Comparison of ENCODE assay signal across 8 cellular contexts in the genomic region with DNA sequence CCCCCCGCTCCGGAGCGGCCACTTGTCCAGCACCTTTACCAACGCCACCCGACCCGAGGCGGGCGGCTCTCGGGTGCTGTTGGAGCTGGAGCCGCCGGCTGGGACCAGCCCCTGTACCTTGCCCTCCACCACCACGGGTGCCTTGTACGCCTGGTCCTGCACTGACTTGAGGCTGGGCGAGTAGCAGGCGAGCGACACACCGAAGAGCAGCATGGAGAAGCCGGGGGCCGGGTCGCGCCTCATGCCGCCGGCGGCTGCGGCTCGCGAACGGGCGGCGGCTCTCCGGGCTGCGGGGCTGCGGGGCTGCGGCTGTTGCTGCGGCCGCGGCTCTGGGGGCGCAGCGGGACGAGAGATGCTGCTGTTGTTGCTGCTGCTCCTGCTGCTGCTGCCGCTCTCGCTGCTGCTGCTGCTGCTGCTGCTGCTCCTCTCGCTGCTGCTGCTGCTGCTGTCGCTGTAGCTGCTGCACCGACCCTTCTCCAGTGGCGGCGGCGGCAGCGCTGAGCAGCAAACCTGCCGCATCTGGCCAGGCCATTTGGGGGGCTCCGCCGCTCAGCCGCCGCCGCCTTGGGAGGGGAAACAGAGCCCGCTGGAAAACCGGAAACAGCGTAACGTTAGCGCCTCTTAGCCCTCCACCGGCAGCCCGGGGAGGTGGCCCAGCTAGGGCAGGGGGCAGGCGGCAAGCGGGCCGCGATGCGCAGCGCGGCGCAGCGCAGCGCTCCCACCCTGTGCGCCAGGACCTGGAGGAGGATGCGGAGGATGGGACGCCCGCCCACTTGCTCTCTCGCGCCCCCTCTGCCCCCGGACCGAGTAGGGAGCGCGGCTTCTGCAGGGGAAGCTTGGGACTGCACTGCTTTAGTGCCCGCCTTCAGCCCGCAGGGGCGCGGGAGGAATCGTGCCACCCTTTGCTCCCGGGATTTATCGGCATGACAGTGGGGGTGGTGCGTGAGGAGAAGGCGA. TPM values are rescaled to one million over a fixed set of nuclear protein-coding genes. Genes with fewer than 3 reads are reported as not detected.
A peak's percentile ranks its signal among the peaks of the same experiment; 100 is the strongest.
DNase-seq lines count a peak whose midpoint lies in the region; ATAC-seq, FAIRE-seq and TF ChIP-seq lines count a peak whose summit lies in the region.

A gene (minus strand): TSS at position 749 of the 957 bp plus-strand sequence.

- peak within 1 kb of the TSS; percentile 70 to 93 for H3K4me3 Mint-ChIP-seq in CD14-positive monocyte
- peak within 1 kb of the TSS; percentile 83 for H3K4me3 Mint-ChIP-seq in type B pancreatic cell

- H3K27me3 Mint-ChIP-seq in CD14-positive monocyte (ENCODE audit: low read depth in 3 of 3) (peaks cover 56 to 84% (median 76%) of the 10 kb centered on the region in 3 donors), type B pancreatic cell (peaks cover 77% of the 10 kb centered on the region)

- peak within 1 kb of the TSS; percentile 100 for H2AFZ ChIP-seq in neuronal stem cell (ENCODE audit: low read length)

- H2BK15ac ChIP-seq in neuronal stem cell (ENCODE audit: low read length) = peak within 1 kb of the TSS; percentile 75

- no peak within 1 kb of the TSS for H3K27ac Mint-ChIP-seq in CD14-positive monocyte
- H3K27ac Mint-ChIP-seq in type B pancreatic cell = no peak within 1 kb of the TSS

- no peaks in the 10 kb centered on the region for H3K36me3 ChIP-seq in neuronal stem cell (replicated peaks in 1 of 2; ENCODE audit: control insufficient read depth in 2 of 2, insufficient read depth in 2 of 2, low read length in 2 of 2)

- H3K9me3 Mint-ChIP-seq in CD14-positive monocyte (peaks cover 0 to 9% (median 3%) of the 10 kb centered on the region in 7 donors), type B pancreatic cell (no peaks in the 10 kb centered on the region)

- intact Hi-C loops in CD14-positive monocyte (cut with micrococcal nuclease) = no loop called here

- no peak for FAIRE-seq in RCC 7860 (lab: Jason Lieb, UNC)

- no peak within 1 kb of the TSS for H4K91ac ChIP-seq in neuronal stem cell (ENCODE audit: low read depth, low read length, poor library complexity)

- peak within 1 kb of the TSS; percentile 93 for H3K18ac ChIP-seq in neuronal stem cell (ENCODE audit: low read length)

- H3K79me1 ChIP-seq in neuronal stem cell (ENCODE audit: low read depth, low read length) = no peaks in the 10 kb centered on the region

- H3K4me3 ChIP-seq in neuronal stem cell (ENCODE audit: low read length in 2 of 2) = peak within 1 kb of the TSS; percentile 53 to 76

- H3K4ac ChIP-seq in neuronal stem cell (ENCODE audit: low read length) = no peak within 1 kb of the TSS

- ATAC-seq in GM19351 (IDR thresholded peaks at IDR 0.05; ENCODE audit: unreplicated experiment) (peak; percentile 67), HG03460 (IDR thresholded peaks at IDR 0.05; ENCODE audit: unreplicated experiment) (peak; percentile 64)

- peaks cover 12 to 68% (median 52%) of the 10 kb centered on the region in 3 experiments for H3K27me3 ChIP-seq in neuronal stem cell (ENCODE audit: control insufficient read depth in 3 of 3, insufficient read depth in 3 of 3, low read depth in 1 of 3, low read length in 3 of 3)

- peak within 1 kb of the TSS; percentile 91 for H3K9ac ChIP-seq in neuronal stem cell (ENCODE audit: low read depth, low read length, poor library complexity)

- H3K4me2 ChIP-seq in neuronal stem cell (ENCODE audit: insufficient read depth, low read length, poor library complexity, severe bottlenecking) = peak within 1 kb of the TSS; percentile 100

- H2BK120ac ChIP-seq in neuronal stem cell (ENCODE audit: low read depth, low read length) = peak within 1 kb of the TSS; percentile 47

- no peak within 1 kb of the TSS for H3K27ac ChIP-seq in neuronal stem cell (replicated peaks; ENCODE audit: low read length)

- H3K23ac ChIP-seq in neuronal stem cell (ENCODE audit: low read depth, low read length, poor library complexity) = peak within 1 kb of the TSS; percentile 95

- peak within 1 kb of the TSS; percentile 66 for H2BK5ac ChIP-seq in neuronal stem cell (ENCODE audit: low read length)

- peak within 1 kb of the TSS; percentile 58 for H2BK12ac ChIP-seq in neuronal stem cell (ENCODE audit: low read length)

- no peak within 1 kb of the TSS for H2AK5ac ChIP-seq in neuronal stem cell (ENCODE audit: low read depth, low read length)

- no peak within 1 kb of the TSS for H4K8ac ChIP-seq in neuronal stem cell (ENCODE audit: low read depth, low read length)

- peak within 1 kb of the TSS; percentile 98 for H3K14ac ChIP-seq in neuronal stem cell (ENCODE audit: low read length)

- WGBS in neuronal stem cell (ENCODE audit: extremely low coverage in 2 of 2, insufficient read length in 2 of 2, insufficient replicate concordance in 1 of 2), 2 donors = no CpG with 5 or more reads among the region's 91 CpGs

- H3K36me3 Mint-ChIP-seq in CD14-positive monocyte = peaks cover 3 to 4% of the 10 kb centered on the region in 2 donors
- H3K36me3 Mint-ChIP-seq in type B pancreatic cell = no peaks in the 10 kb centered on the region

- no peaks in the 10 kb centered on the region for H3K9me3 ChIP-seq in neuronal stem cell (replicated peaks in 1 of 2; ENCODE audit: control insufficient read depth in 2 of 2, insufficient read depth in 1 of 2, low read depth in 1 of 2, low read length in 2 of 2)

- H3K4me1 Mint-ChIP-seq in CD14-positive monocyte (peaks cover 38% of the 10 kb centered on the region), type B pancreatic cell (ENCODE audit: unreplicated experiment) (peaks cover 9% of the 10 kb centered on the region)

- TF ChIP-seq CTCF in CD14-positive monocyte (IDR thresholded peaks at IDR 0.05) (peak; percentile 47), type B pancreatic cell (conservative IDR thresholded peaks at IDR 0.05) (peak; percentile 72)

- DNase-seq in CD14-positive monocyte (ENCODE audit: low spot score) (peak; percentile 47), RCC 7860 (ENCODE audit: low spot score) (peak; percentile 34), germinal center (ENCODE audit: low spot score) (peak; percentile 80), neuronal stem cell (ENCODE audit: low spot score) (peak; percentile 69), type B pancreatic cell (ENCODE audit: extremely low spot score, unreplicated experiment) (peak; percentile 77)
- DNase-seq in activated naive CD4-positive, alpha-beta T cell treated with Interleukin-2 at 50 U/mL for 16 hours = peak; percentile 32

- H3K4me1 ChIP-seq in neuronal stem cell (ENCODE audit: control insufficient read depth in 2 of 2, insufficient read depth in 1 of 2, low read depth in 1 of 2, low read length in 2 of 2) = peaks cover 8 to 14% of the 10 kb centered on the region in 2 donors

RNA-seq across cellular contexts. Expression of the gene that starts here (rescaled TPM):
- not detected for polyA plus RNA-seq in CD14-positive monocyte
- 0.11 TPM for polyA plus RNA-seq in neuronal stem cell (2013, experiment 1 of 2)
- polyA plus RNA-seq in neuronal stem cell (2013, experiment 2 of 2) = 0.12 TPM
- total RNA-seq in type B pancreatic cell (ENCODE audit: low replicate concordance) = 0.24 and 1.4 TPM in 2 replicates

Comparison
In these comparisons a context has a peak if more than half of its experiments do, and no peak if none do; other contexts are left out.
1. Peak in DNase-seq in CD14-positive monocyte; RNA of the gene not detected or under 1 TPM.